In the genomic region with DNA sequence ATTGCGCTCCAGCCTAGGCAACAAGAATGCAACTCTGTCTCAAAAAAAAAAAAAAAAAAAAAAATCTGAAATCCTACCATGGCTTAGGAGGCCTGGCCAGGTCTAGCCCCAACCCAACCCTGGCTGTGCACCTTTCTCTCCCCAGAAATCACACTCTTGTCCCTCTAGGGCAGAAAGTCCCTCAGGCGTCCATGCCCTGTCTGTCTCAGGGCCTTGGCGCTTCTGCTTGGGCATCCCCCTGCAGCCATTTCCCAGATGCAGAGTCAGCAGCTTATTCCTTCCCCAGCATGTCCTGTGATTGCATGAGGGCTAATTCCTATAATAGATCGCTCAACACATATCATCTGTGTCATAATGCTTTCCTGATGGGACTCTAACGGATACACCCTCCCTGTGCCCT, we compare ENCODE assay signal across 26 cellular contexts. TPM values are rescaled to one million over a fixed set of nuclear protein-coding genes. Genes with fewer than 3 reads are reported as not detected.
"Had no signal": no experiment of that assay in that cellular context is flagged by ENCODE, and none has a peak within 500 bp of the region (broad histone marks: within the 10 kb centered on the region; RNA-seq: fewer than 3 reads in every experiment).

No MANE protein-coding gene starts in this region.

- H3K4me3 ChIP-seq: PC-9, SJCRH30, SK-N-MC had no signal

- H3K36me3 ChIP-seq: SJCRH30 had no signal

- H3K9me3 ChIP-seq: SJCRH30 had no signal

- H2AFZ ChIP-seq: PC-9 had no signal

- DNase-seq: Karpas-422, KBM-7, MM.1S, MV-4-11, NCI-H1105, NCI-H1436 treated with DMSO at 0.1 percent for 48 hours, NCI-H1694 treated with DMSO at 0.1 percent for 48 hours, NCI-H1930, NCI-H2081 treated with DMSO at 0.1 percent for 48 hours, NCI-H2171 treated with DMSO at 0.1 percent for 48 hours, NCI-H2227 treated with DMSO at 0.1 percent for 48 hours, NCI-H446, NCI-H524 treated with DMSO at 0.1 percent for 48 hours, NCI-H526 treated with DMSO at 0.1 percent for 48 hours, PC-9, SIG-M5, SJCRH30 had no signal

- H3K4me1 ChIP-seq: SJCRH30 had no signal

- H3K27me3 ChIP-seq: SJCRH30 had no signal

- H3K4me2 ChIP-seq: KMS-11, PC-9 had no signal

- H3K27ac ChIP-seq: KMS-11, PC-9, RWPE1, SJCRH30, SK-N-MC had no signal

RNA-seq across cellular contexts. Expression of gene PCP4, which starts 57.3 kb away (rescaled TPM):
- total RNA-seq: LHCN-M2, MCF 10A, NCI-H460, OCI-LY7, PC-9, RPMI7951, SK-MEL-5 had no signal
